18 cellular contexts compared by ENCODE assay signal in the genomic region with DNA sequence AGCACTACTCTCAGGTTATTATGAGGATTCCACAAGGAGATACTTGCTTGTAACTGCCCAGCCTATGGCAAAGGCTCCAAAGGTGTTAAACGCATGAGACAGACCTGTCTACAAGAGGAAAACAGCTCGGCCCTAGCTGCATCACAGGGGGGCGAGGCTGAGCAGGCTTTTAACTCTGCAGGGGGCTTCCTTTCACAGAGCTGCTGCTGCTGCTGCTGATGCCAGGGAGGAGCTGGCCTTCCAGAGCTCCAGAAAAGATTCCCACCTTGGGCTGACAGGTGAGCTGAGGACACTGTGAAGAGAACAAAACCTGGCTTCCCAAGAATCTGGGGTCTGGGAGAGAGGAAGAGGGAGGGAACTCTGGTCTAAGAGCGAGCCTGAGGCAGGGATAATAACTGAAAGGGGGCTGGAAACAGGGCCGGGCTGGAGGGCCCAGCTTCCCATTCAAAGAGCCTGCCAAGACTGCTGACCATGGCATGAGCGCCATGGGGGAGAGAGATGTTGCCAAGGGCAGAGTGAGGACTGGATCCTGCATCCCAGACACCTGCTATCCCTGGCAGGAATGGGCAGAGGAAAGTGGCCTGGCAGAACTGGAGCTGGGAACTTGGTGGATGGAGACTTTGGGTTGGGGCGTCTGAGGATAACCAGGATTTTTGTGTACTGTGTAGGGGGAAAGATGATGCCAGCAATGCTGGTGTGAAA.
"Had no signal": no experiment of that assay in that cellular context is flagged by ENCODE, and none has a peak within 500 bp of the region (broad histone marks: within the 10 kb centered on the region; RNA-seq: fewer than 3 reads in every experiment).

No MANE protein-coding gene starts in this region.

- H3K27ac Mint-ChIP-seq: activated naive CD4-positive, alpha-beta T cell treated with anti-CD3 and anti-CD28 coated beads, Interleukin-2, amount 10 ng/mL, durations not matched to agents 7 days and 5 days; activated naive CD8-positive, alpha-beta T cell treated with anti-CD3 and anti-CD28 coated beads, Interleukin-2, amount 50 U/mL, for 24 hours; mesothelial cell of epicardium; stimulated activated memory B cell treated with anti-CD40 and anti-IgM and Interleukin-4, amounts not matched to agents 10 μg/mL and 1 μg/mL and 100 μg/mL, for 72 hours had no signal

- H3K36me3 ChIP-seq: breast epithelium, lower lobe of right lung, sigmoid colon, thoracic aorta had no signal

- H3K4me3 Mint-ChIP-seq: activated naive CD4-positive, alpha-beta T cell treated with anti-CD3 and anti-CD28 coated beads, Interleukin-2, amount 10 ng/mL, durations not matched to agents 7 days and 5 days; activated naive CD8-positive, alpha-beta T cell treated with anti-CD3 and anti-CD28 coated beads, Interleukin-2, amount 50 U/mL, for 24 hours; activated T-cell treated with anti-CD3 and anti-CD28 coated beads, Interleukin-2, amount 50 U/mL, for 4 hours; effector memory CD8-positive, alpha-beta T cell; mesothelial cell of epicardium; natural killer cell treated with Interleukin-12 subunit alpha and Interleukin-12 subunit beta and Interleukin-15 and Interleukin-18, amount 100 ng/mL, for 72 hours; stimulated activated memory B cell treated with anti-CD40 and anti-IgM and Interleukin-4, amounts not matched to agents 10 μg/mL and 1 μg/mL and 100 μg/mL, for 72 hours had no signal

- H3K9ac ChIP-seq: parathyroid adenoma had no signal

- H3K4me1 ChIP-seq: breast epithelium, parathyroid adenoma, sigmoid colon had no signal

- DNase-seq: activated CD4-positive, alpha-beta T cell treated with anti-CD3 and anti-CD28 coated beads, Interleukin-2, amount 50 U/mL, for 1 hour; activated CD8-positive, alpha-beta memory T cell treated with anti-CD3 and anti-CD28 coated beads, Interleukin-2, amount 50 U/mL, for 4 hours; activated naive CD4-positive, alpha-beta T cell treated with anti-CD3 and anti-CD28 coated beads, Interleukin-2, amount 10 ng/mL, durations not matched to agents 7 days and 5 days; activated naive CD8-positive, alpha-beta T cell treated with anti-CD3 and anti-CD28 coated beads, Interleukin-2, amount 50 U/mL, for 24 hours; activated T-cell treated with anti-CD3 and anti-CD28 coated beads, Interleukin-2, amount 50 U/mL, for 4 hours; effector memory CD8-positive, alpha-beta T cell; lower lobe of right lung; sigmoid colon; stimulated activated CD4-positive, alpha-beta T cell treated with anti-CD3 and anti-CD28 coated beads, Interleukin-4, amount 100 ng/mL, for 4 hours; T-helper 1 cell; T-helper 9 cell had no signal

- H3K9me3 Mint-ChIP-seq: activated naive CD4-positive, alpha-beta T cell treated with anti-CD3 and anti-CD28 coated beads, Interleukin-2, amount 10 ng/mL, durations not matched to agents 7 days and 5 days; activated naive CD8-positive, alpha-beta T cell treated with anti-CD3 and anti-CD28 coated beads, Interleukin-2, amount 50 U/mL, for 24 hours; activated T-cell treated with anti-CD3 and anti-CD28 coated beads, Interleukin-2, amount 50 U/mL, for 4 hours; effector memory CD8-positive, alpha-beta T cell; mesothelial cell of epicardium; natural killer cell treated with Interleukin-12 subunit alpha and Interleukin-12 subunit beta and Interleukin-15 and Interleukin-18, amount 100 ng/mL, for 72 hours; stimulated activated memory B cell treated with anti-CD40 and anti-IgM and Interleukin-4, amounts not matched to agents 10 μg/mL and 1 μg/mL and 100 μg/mL, for 72 hours had no signal

- H3K27ac ChIP-seq: breast epithelium, hepatocyte, lower lobe of right lung, parathyroid adenoma, sigmoid colon, thoracic aorta had no signal

- H3K4me1 Mint-ChIP-seq: activated naive CD4-positive, alpha-beta T cell treated with anti-CD3 and anti-CD28 coated beads, Interleukin-2, amount 10 ng/mL, durations not matched to agents 7 days and 5 days; activated naive CD8-positive, alpha-beta T cell treated with anti-CD3 and anti-CD28 coated beads, Interleukin-2, amount 50 U/mL, for 24 hours had no signal

- H3K4me3 ChIP-seq: breast epithelium, hepatocyte, lower lobe of right lung, sigmoid colon, thoracic aorta had no signal

- H3K36me3 Mint-ChIP-seq: activated naive CD4-positive, alpha-beta T cell treated with anti-CD3 and anti-CD28 coated beads, Interleukin-2, amount 10 ng/mL, durations not matched to agents 7 days and 5 days; mesothelial cell of epicardium; natural killer cell treated with Interleukin-12 subunit alpha and Interleukin-12 subunit beta and Interleukin-15 and Interleukin-18, amount 100 ng/mL, for 72 hours; stimulated activated memory B cell treated with anti-CD40 and anti-IgM and Interleukin-4, amounts not matched to agents 10 μg/mL and 1 μg/mL and 100 μg/mL, for 72 hours had no signal

- ATAC-seq: activated naive CD8-positive, alpha-beta T cell treated with anti-CD3 and anti-CD28 coated beads, Interleukin-2, amount 50 U/mL, for 24 hours; activated T-cell treated with anti-CD3 and anti-CD28 coated beads, Interleukin-2, amount 50 U/mL, for 4 hours; effector memory CD8-positive, alpha-beta T cell; lower lobe of right lung; natural killer cell treated with Interleukin-12 subunit alpha and Interleukin-12 subunit beta and Interleukin-15 and Interleukin-18, amount 100 ng/mL, for 72 hours; stimulated activated memory B cell treated with anti-CD40 and anti-IgM and Interleukin-4, amounts not matched to agents 10 μg/mL and 1 μg/mL and 100 μg/mL, for 72 hours had no signal

- H3K27me3 ChIP-seq: breast epithelium, hepatocyte, sigmoid colon had no signal

- H3K9me3 ChIP-seq: breast epithelium, lower lobe of right lung, sigmoid colon, thoracic aorta had no signal

- H3K27me3 Mint-ChIP-seq: activated naive CD8-positive, alpha-beta T cell treated with anti-CD3 and anti-CD28 coated beads, Interleukin-2, amount 50 U/mL, for 24 hours; natural killer cell treated with Interleukin-12 subunit alpha and Interleukin-12 subunit beta and Interleukin-15 and Interleukin-18, amount 100 ng/mL, for 72 hours had no signal
